In the genomic region with DNA sequence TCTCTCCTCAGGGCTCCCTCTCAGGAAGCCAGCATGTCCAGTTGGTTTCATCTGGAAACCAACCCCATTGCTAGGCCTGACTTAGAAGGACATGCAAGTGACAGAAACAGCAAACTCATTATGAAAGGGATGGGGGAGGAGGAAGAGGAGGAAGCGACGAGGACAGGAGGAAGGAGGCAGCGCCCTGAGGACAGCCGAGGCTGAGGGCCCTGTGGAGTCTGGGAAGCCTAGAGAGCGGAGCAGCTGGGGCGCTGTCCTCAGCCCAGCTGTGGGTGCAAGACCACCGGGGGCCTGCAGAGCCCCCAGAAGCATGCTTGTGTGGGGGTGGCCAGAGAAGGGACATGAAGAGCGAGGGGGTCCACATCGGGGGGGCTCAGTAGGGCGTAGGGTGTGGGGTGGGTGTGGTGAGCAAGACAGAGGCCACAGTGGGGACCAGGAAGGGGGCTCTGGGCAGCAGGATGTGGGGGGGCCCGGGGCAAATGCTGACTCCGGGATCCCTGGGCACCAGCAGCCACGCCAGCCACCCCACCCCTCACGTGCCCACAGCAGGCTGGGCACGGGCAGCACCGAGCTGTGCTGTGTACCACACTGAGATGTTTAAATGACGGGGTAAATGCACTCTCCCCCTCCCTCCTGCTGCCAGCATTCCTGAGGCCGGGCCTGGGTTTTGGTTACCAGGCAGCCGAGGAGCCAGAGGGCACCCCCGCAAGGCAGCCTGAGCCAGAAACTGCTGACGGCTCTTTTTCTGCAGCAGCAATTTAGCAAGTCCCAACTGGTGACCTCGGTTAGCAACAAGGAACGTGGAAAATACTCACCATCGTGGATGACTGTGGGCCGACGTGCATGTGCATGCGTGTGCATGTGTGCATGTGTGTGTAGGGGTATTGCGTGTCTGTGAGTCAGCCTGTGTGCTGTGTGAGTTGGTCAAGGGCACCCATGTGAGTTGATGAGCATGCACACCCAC, we compare ENCODE assay signal across 11 cellular contexts.
A peak's percentile ranks its signal among the peaks of the same experiment; 100 is the strongest.
DNase-seq lines count a peak whose midpoint lies in the region; TF ChIP-seq lines count a peak whose summit lies in the region.
"Had no signal": no experiment of that assay in that cellular context is flagged by ENCODE, and none has a peak within 500 bp of the region (broad histone marks: within the 10 kb centered on the region; RNA-seq: fewer than 3 reads in every experiment).

No MANE protein-coding gene starts in this region.

- H3K79me2 ChIP-seq in osteoblast (ENCODE audit: insufficient read depth, low read length) = no peaks in the 10 kb centered on the region

- H3K27me3 ChIP-seq in osteoblast (ENCODE audit: insufficient read depth, low read length) = no peaks in the 10 kb centered on the region
- H3K27me3 ChIP-seq in effector memory CD4-positive, alpha-beta T cell (replicated peaks; ENCODE audit: control insufficient read depth, insufficient read depth, low read length, poor library complexity, severe bottlenecking) = no peaks in the 10 kb centered on the region

- H3K27ac ChIP-seq in epithelial cell of prostate (no peak overlapping the region), osteoblast (ENCODE audit: low read depth, low read length) (peak overlapping the region; percentile 64)
- no peak overlapping the region for H3K27ac ChIP-seq in effector memory CD4-positive, alpha-beta T cell (ENCODE audit: insufficient read depth, low read length, poor library complexity, severe bottlenecking)

- H3K4me2 ChIP-seq in osteoblast (ENCODE audit: insufficient read depth, low read length) = peak overlapping the region; percentile 38

- H3K36me3 ChIP-seq in osteoblast (ENCODE audit: insufficient read depth, low read length) = no peaks in the 10 kb centered on the region
- no peaks in the 10 kb centered on the region for H3K36me3 ChIP-seq in effector memory CD4-positive, alpha-beta T cell (ENCODE audit: control insufficient read depth, insufficient read depth, low read length)

- peaks cover 25% of the 10 kb centered on the region for H3K4me1 ChIP-seq in osteoblast (ENCODE audit: insufficient read depth, low read length)
- H3K4me1 ChIP-seq in effector memory CD4-positive, alpha-beta T cell (ENCODE audit: control insufficient read depth, insufficient read depth, low read length, poor library complexity, severe bottlenecking) = no peaks in the 10 kb centered on the region

- H3K4me3 ChIP-seq in osteoblast (ENCODE audit: insufficient read depth, low read length) = peak overlapping the region; percentile 17
- H3K4me3 ChIP-seq in effector memory CD4-positive, alpha-beta T cell (ENCODE audit: insufficient read depth, low read depth, low read length, poor library complexity, severe bottlenecking) = no peak overlapping the region

- DNase-seq in EH (ENCODE audit: low read depth) (peak; percentile 70), RPMI8226 (peak; percentile 77), epithelial cell of prostate (ENCODE audit: low read depth, low spot score) (peak; percentile 82), osteoblast (ENCODE audit: insufficient read length, low spot score, missing footprints) (peak; percentile 98), NCI-H187 treated with DMSO at 0.1 percent for 48 hours (lab: John Stamatoyannopoulos, UW) (no peak), germinal center (ENCODE audit: low spot score) (no peak)
- DNase-seq in stimulated activated CD4-positive, alpha-beta T cell treated with anti-CD3 and anti-CD28 coated beads, Interleukin-2, amount 100 ng/mL, for 24 hours = no peak
- DNase-seq in effector memory CD4-positive, alpha-beta T cell = no peak
- DNase-seq: activated B cell treated with CpG ODN at 0.5 μM for 24 hours; activated naive CD4-positive, alpha-beta T cell treated with anti-CD3 and anti-CD28 coated beads, Interleukin-2, amount 50 U/mL, for 16 hours; Calu3 had no signal

- TF ChIP-seq CTCF in osteoblast (IDR thresholded peaks at IDR 0.05; ENCODE audit: extremely low read depth, low read depth, low read length) = no peak

- H3K9me3 ChIP-seq in osteoblast (ENCODE audit: low read depth, low read length) = no peaks in the 10 kb centered on the region
- H3K9me3 ChIP-seq in effector memory CD4-positive, alpha-beta T cell (ENCODE audit: control insufficient read depth, low read length) = no peaks in the 10 kb centered on the region

- no peaks in the 10 kb centered on the region for H4K20me1 ChIP-seq in osteoblast (ENCODE audit: insufficient read depth, low read length)

- peak overlapping the region; percentile 39 for H2AFZ ChIP-seq in osteoblast (ENCODE audit: low read length)

Comparison
In these comparisons a context has a peak if more than half of its experiments do, and no peak if none do; other contexts are left out.
1. DNase-seq: peak in EH (single experiment), RPMI8226 (single experiment), epithelial cell of prostate (single experiment) and osteoblast (single experiment); none in NCI-H187 treated with DMSO at 0.1 percent for 48 hours (single experiment), germinal center (single experiment), stimulated activated CD4-positive, alpha-beta T cell treated with anti-CD3 and anti-CD28 coated beads, Interleukin-2, amount 100 ng/mL, for 24 hours (0 of 2) and effector memory CD4-positive, alpha-beta T cell (0 of 3).